Comparison of ENCODE assay signal across 9 cellular contexts in the genomic region with DNA sequence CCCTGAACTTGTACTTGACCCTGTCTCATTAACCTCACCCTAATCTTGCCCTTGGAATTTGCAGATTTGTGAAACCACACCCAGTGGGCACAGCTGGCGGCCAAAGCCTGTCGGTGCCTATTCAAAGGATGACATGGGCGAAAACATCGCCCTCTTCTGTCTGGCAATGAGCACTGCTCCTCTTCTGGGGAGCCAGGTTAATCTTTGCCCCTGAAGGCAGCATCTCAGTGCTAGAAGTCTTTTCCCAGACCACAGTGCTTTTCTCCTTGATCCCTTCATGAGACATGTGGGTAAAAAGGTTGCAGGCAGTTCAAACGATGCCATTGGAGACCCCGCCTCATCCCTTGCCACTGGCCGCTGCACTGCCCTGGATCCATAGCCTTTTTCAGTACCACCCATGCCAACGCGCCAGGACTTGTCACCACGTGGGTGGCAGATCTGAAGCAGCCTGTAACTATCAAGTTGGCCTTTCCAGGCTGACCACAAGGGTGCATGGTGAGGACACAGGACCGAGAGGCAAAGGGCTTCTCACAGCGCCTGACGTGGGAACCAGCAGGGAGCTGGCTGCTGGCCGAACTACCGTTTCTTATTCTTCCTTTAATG. TPM values are rescaled to one million over a fixed set of nuclear protein-coding genes. Genes with fewer than 3 reads are reported as not detected.
DNase-seq lines count a peak whose midpoint lies in the region; ATAC-seq and TF ChIP-seq lines count a peak whose summit lies in the region.
"Had no signal": no experiment of that assay in that cellular context is flagged by ENCODE, and none has a peak within 500 bp of the region (broad histone marks: within the 10 kb centered on the region; RNA-seq: fewer than 3 reads in every experiment).

No MANE protein-coding gene starts in this region.

- TF ChIP-seq EP300 in sigmoid colon (IDR thresholded peaks at IDR 0.05): no peak

- H3K4me1 Mint-ChIP-seq in T-helper 17 cell: peaks cover 12% of the 10 kb centered on the region

- no peak overlapping the region for H3K27ac ChIP-seq in hepatocyte
- peak overlapping the region in 1 of 4 donors; percentile 27 for H3K27ac ChIP-seq in sigmoid colon

- H3K36me3 ChIP-seq in hepatocyte (replicated peaks; ENCODE audit: insufficient read depth, low read depth): no peaks in the 10 kb centered on the region
- H3K36me3 ChIP-seq in sigmoid colon: no peaks in the 10 kb centered on the region

- ATAC-seq in GM19455 (IDR thresholded peaks at IDR 0.05; ENCODE audit: unreplicated experiment) (peak; percentile 57), T-helper 17 cell (peak; percentile 90)

- peaks cover 17% of the 10 kb centered on the region for H3K27me3 Mint-ChIP-seq in T-helper 17 cell

- peak overlapping the region; percentile 31 for H3K4me3 Mint-ChIP-seq in T-helper 17 cell
- H3K4me3 Mint-ChIP-seq: T-helper 1 cell treated with Interleukin-12 subunit alpha and Interleukin-12 subunit beta and Interleukin-4 antibody, amounts not matched to agents 30 μg/mL and 1 μg/mL, for 36 hours had no signal

- TF ChIP-seq POLR2A in sigmoid colon (IDR thresholded peaks at IDR 0.05): no peak

- H4K20me1 ChIP-seq in hepatocyte (ENCODE audit: insufficient read depth, poor library complexity, severe bottlenecking): no peaks in the 10 kb centered on the region

- H3K4me2 ChIP-seq in hepatocyte: peak overlapping the region; percentile 62

- TF ChIP-seq CTCF in LNCAP (IDR thresholded peaks at IDR 0.05) (peak; percentile 89), astrocyte of the cerebellum (IDR thresholded peaks at IDR 0.05; ENCODE audit: low read depth, low read length, missing control alignments) (peak; percentile 88), hepatocyte (IDR thresholded peaks at IDR 0.05; ENCODE audit: poor library complexity) (peak; percentile 60), sigmoid colon (IDR thresholded peaks at IDR 0.05) (peak; percentile 50 to 77 (median 64))

- 25% methylated on average over 15 of the region's 15 CpGs for WGBS in hepatocyte (ENCODE audit: low lambda C conversion rate, missing lambda C conversion rate)
- 19 to 29% methylated on average over 15 of the region's 15 CpGs for WGBS in sigmoid colon, 2 donors

- H3K4me1 ChIP-seq in hepatocyte (ENCODE audit: insufficient read depth) (peaks cover 5% of the 10 kb centered on the region), sigmoid colon (peaks cover 0 to 11% (median 7%) of the 10 kb centered on the region in 4 donors)

- H2AFZ ChIP-seq in hepatocyte: no peak overlapping the region

- H3K79me2 ChIP-seq in hepatocyte: no peaks in the 10 kb centered on the region

- H3K27ac Mint-ChIP-seq in T-helper 17 cell: no peak overlapping the region
- H3K27ac Mint-ChIP-seq: T-helper 1 cell treated with Interleukin-12 subunit alpha and Interleukin-12 subunit beta and Interleukin-4 antibody, amounts not matched to agents 30 μg/mL and 1 μg/mL, for 36 hours had no signal

- H3K4me3 ChIP-seq in astrocyte of the cerebellum (ENCODE audit: low read depth, low read length): peak overlapping the region; percentile 3
- H3K4me3 ChIP-seq in hepatocyte: no peak overlapping the region
- H3K4me3 ChIP-seq in sigmoid colon: no peak overlapping the region

- no peaks in the 10 kb centered on the region for H3K9me3 ChIP-seq in T-helper 17 cell (ENCODE audit: control insufficient read depth, low read length, poor library complexity, severe bottlenecking)
- H3K9me3 ChIP-seq in hepatocyte (ENCODE audit: low read depth): no peaks in the 10 kb centered on the region
- no peaks in the 10 kb centered on the region for H3K9me3 ChIP-seq in sigmoid colon

- H3K27me3 ChIP-seq in hepatocyte: no peaks in the 10 kb centered on the region
- H3K27me3 ChIP-seq in sigmoid colon: no peaks in the 10 kb centered on the region

- DNase-seq in CD1c-positive myeloid dendritic cell (ENCODE audit: extremely low spot score) (peak; percentile 93), T-helper 17 cell (peak; percentile 18 to 43 (median 27)), astrocyte of the cerebellum (ENCODE audit: low read depth) (peak; percentile 74), hepatocyte (ENCODE audit: low spot score) (peak; percentile 75), sigmoid colon (peak; percentile 82), mesenteric fat pad (ENCODE audit: low spot score) (no peak)

- H3K9me2 ChIP-seq in hepatocyte (replicated peaks; ENCODE audit: insufficient read depth): no peaks in the 10 kb centered on the region

- in situ Hi-C loops in astrocyte of the cerebellum (cut with HindIII; ENCODE audit: low sequenced_read_pairs): no loop called here

- H3K36me3 Mint-ChIP-seq in T-helper 17 cell (ENCODE audit: low read depth): no peaks in the 10 kb centered on the region

- intact Hi-C loops in sigmoid colon (cut with DNase I): loop anchor here (5.0 kb wide), 1 partner anchor 40 kb away; no protein-coding TSS in a partner anchor

RNA-seq across cellular contexts. Expression of gene DNASE1L3, which starts 6.5 kb away (rescaled TPM):
- under 1 TPM in 1 of 2 donors, not detected in 1; 0.65 TPM for total RNA-seq in T-helper 17 cell
- 0.48 and 0.97 TPM in 2 replicates for total RNA-seq in hepatocyte
- polyA plus RNA-seq in hepatocyte: 0.99 and 1.8 TPM in 2 replicates
- under 1 TPM in 3 of 4 donors, not detected in 1; 0.27 to 0.82 (median 0.71) TPM for total RNA-seq in sigmoid colon
- polyA plus RNA-seq in sigmoid colon: 10 to 100 TPM in 2 of 3 donors, 1 to 10 TPM in 1; 9.0 to 69.8 (median 34.7) TPM
- total RNA-seq in mesenteric fat pad: 5.1 TPM

RNA-seq across cellular contexts. Expression of gene ABHD6, which starts 20.3 kb away (rescaled TPM):
- 1 to 10 TPM; 2.1 to 2.9 TPM for total RNA-seq in T-helper 17 cell
- total RNA-seq in hepatocyte: 19.1 and 25.1 TPM in 2 replicates
- polyA plus RNA-seq in hepatocyte: 13.9 and 24.6 TPM in 2 replicates
- 10 to 100 TPM; 14.7 to 47.4 (median 31.2) TPM for total RNA-seq in sigmoid colon
- 10 to 100 TPM in 1 of 3 donors, 1 to 10 TPM in 2; 6.0 to 15.4 (median 8.1) TPM for polyA plus RNA-seq in sigmoid colon
- total RNA-seq in mesenteric fat pad: 22.3 TPM
